21 cellular contexts compared by ENCODE assay signal in genomic region chr3:43914269-43914668, GRCh38.
"Had no signal": no experiment of that assay in that cellular context is flagged by ENCODE, and none has a peak within 500 bp of the region (broad histone marks: within the 10 kb centered on the region; RNA-seq: fewer than 3 reads in every experiment).

No MANE protein-coding gene starts in this region.

- ATAC-seq: effector memory CD8-positive, alpha-beta T cell; gastrocnemius medialis; heart right ventricle; natural killer cell; pancreas; psoas muscle; right lobe of liver had no signal

- H3K36me3 Mint-ChIP-seq: natural killer cell had no signal

- H3K4me3 ChIP-seq: esophagus muscularis mucosa, gastrocnemius medialis, heart right ventricle, pancreas, psoas muscle, right lobe of liver, spleen had no signal

- H3K27me3 ChIP-seq: gastrocnemius medialis, pancreas, right lobe of liver had no signal

- H3K4me1 Mint-ChIP-seq: natural killer cell had no signal

- H3K4me3 Mint-ChIP-seq: effector memory CD8-positive, alpha-beta T cell; natural killer cell; neural crest cell had no signal

- H3K4me1 ChIP-seq: esophagus muscularis mucosa, gastrocnemius medialis, heart right ventricle, pancreas, psoas muscle, right lobe of liver, spleen had no signal

- FAIRE-seq: islet of Langerhans, pancreas had no signal

- H3K27ac ChIP-seq: epithelial cell of prostate, esophagus muscularis mucosa, gastrocnemius medialis, heart right ventricle, pancreas, psoas muscle, right lobe of liver, spleen had no signal

- H3K9me3 Mint-ChIP-seq: effector memory CD8-positive, alpha-beta T cell; natural killer cell; neural crest cell had no signal

- H3K36me3 ChIP-seq: esophagus muscularis mucosa, gastrocnemius medialis, heart right ventricle, pancreas, right lobe of liver, spleen had no signal

- H3K27ac Mint-ChIP-seq: effector memory CD8-positive, alpha-beta T cell; natural killer cell had no signal

- DNase-seq: effector memory CD8-positive, alpha-beta T cell; gastrocnemius medialis; heart right ventricle; hypothalamus; kidney glomerular epithelial cell; mesendoderm; natural killer cell; pancreas; psoas muscle; retina; right lobe of liver; spleen; stimulated activated CD4-positive, alpha-beta T cell treated with anti-CD3 and anti-CD28 coated beads, Interleukin-15, amount 100 ng/mL, for 24 hours; stimulated activated CD4-positive, alpha-beta T cell treated with anti-CD3 and anti-CD28 coated beads, Interleukin-1b, Interleukin-23, amount 100 ng/mL, for 48 hours; stimulated activated CD4-positive, alpha-beta T cell treated with anti-CD3 and anti-CD28 coated beads, Interleukin-4, amount 100 ng/mL, for 24 hours; stimulated activated naive CD4-positive, alpha-beta T cell; trophoblast cell had no signal

- H3K9me3 ChIP-seq: gastrocnemius medialis, pancreas, psoas muscle, right lobe of liver had no signal
